Comparison of ENCODE assay signal across 8 cellular contexts in genomic region chr9:125262217-125262991, GRCh38. TPM values are rescaled to one million over a fixed set of nuclear protein-coding genes. Genes with fewer than 3 reads are reported as not detected.
DNase-seq lines count a peak whose midpoint lies in the region; ATAC-seq and TF ChIP-seq lines count a peak whose summit lies in the region.

No MANE protein-coding gene starts in this region.

- H3K4me2 ChIP-seq in KMS-11: peak overlapping the region; percentile 61

- H3K9me3 ChIP-seq in Caco-2: no peaks in the 10 kb centered on the region
- H3K9me3 ChIP-seq in ascending aorta: no peaks in the 10 kb centered on the region
- H3K9me3 ChIP-seq in testis: no peaks in the 10 kb centered on the region

- no peaks in the 10 kb centered on the region for H3K27me3 ChIP-seq in Caco-2 (replicated peaks; ENCODE audit: control insufficient read depth, insufficient read depth, low read length)
- no peaks in the 10 kb centered on the region for H3K27me3 ChIP-seq in KMS-11 (ENCODE audit: insufficient read depth, low read depth)
- H3K27me3 ChIP-seq in ascending aorta: no peaks in the 10 kb centered on the region
- H3K27me3 ChIP-seq in testis: no peaks in the 10 kb centered on the region

- peak overlapping the region; percentile 97 for H3K27ac Mint-ChIP-seq in Caco-2 (ENCODE audit: unreplicated experiment)

- no peaks in the 10 kb centered on the region for H3K9me3 Mint-ChIP-seq in Caco-2 (ENCODE audit: unreplicated experiment)

- CTCF ChIA-PET in Caco-2 (lab: Charles Lee): no interaction called here

- H3K36me3 Mint-ChIP-seq in Caco-2 (ENCODE audit: insufficient read depth, unreplicated experiment): peaks cover 45% of the 10 kb centered on the region

- intact Hi-C loops in Caco-2 (cut with micrococcal nuclease; ENCODE audit: unreplicated experiment) (no loop called here), ascending aorta (cut with DNase I) (loop anchor here (5.0 kb wide), 3 partner anchors 60 to 400 kb away; partner anchors contain the start of genes ARPC5L, GOLGA1, RABEPK and RPL35), testis (cut with DNase I; ENCODE audit: low total_unique reads) (no loop called here)

- no peaks in the 10 kb centered on the region for H3K27me3 Mint-ChIP-seq in Caco-2 (ENCODE audit: insufficient read depth, unreplicated experiment)

- peak overlapping the region; percentile 81 for H3K9ac ChIP-seq in KMS-11

- peak overlapping the region; percentile 79 for H3K4me3 Mint-ChIP-seq in Caco-2 (ENCODE audit: unreplicated experiment)

- H4K20me1 ChIP-seq in KMS-11 (ENCODE audit: insufficient read depth): no peaks in the 10 kb centered on the region

- 13 to 15% methylated on average over 17 of the region's 17 CpGs for WGBS in testis, 2 donors

- TF ChIP-seq CTCF in Caco-2 (IDR thresholded peaks at IDR 0.05; ENCODE audit: insufficient read depth in 1 of 2, low read depth in 1 of 2, low read length in 1 of 2, severe bottlenecking in 1 of 2, unreplicated experiment in 1 of 2) (no peak), KMS-11 (conservative IDR thresholded peaks at IDR 0.05; ENCODE audit: low read depth, low read length) (no peak; the same call in 1 of the 2 replicates), ascending aorta (IDR thresholded peaks at IDR 0.05) (no peak), testis (IDR thresholded peaks at IDR 0.05) (no peak)

- DNase-seq in Caco-2 (no peak), ascending aorta (ENCODE audit: low spot score in 2 of 2) (no peak), left kidney (ENCODE audit: low read depth, low spot score) (peak; percentile 72), testis (peak; percentile 63)
- no peak for DNase-seq in stimulated activated CD4-positive, alpha-beta T cell treated with anti-CD3 and anti-CD28 coated beads, Interleukin-4, amount 100 ng/mL, for 4 hours

- ATAC-seq in GM19455 (IDR thresholded peaks at IDR 0.05; ENCODE audit: unreplicated experiment) (peak; percentile 5), GM18498 (IDR thresholded peaks at IDR 0.05; ENCODE audit: unreplicated experiment) (no peak)

- H3K79me2 ChIP-seq in KMS-11 (ENCODE audit: insufficient read depth, low read depth): peaks cover 54% of the 10 kb centered on the region

- H3K36me3 ChIP-seq in Caco-2 (ENCODE audit: control insufficient read depth, insufficient read depth, low read length): no peaks in the 10 kb centered on the region
- no peaks in the 10 kb centered on the region for H3K36me3 ChIP-seq in KMS-11 (ENCODE audit: insufficient read depth)
- peaks cover 0 to 14% of the 10 kb centered on the region in 2 donors for H3K36me3 ChIP-seq in ascending aorta
- no peaks in the 10 kb centered on the region for H3K36me3 ChIP-seq in testis (ENCODE audit: low read depth, missing control alignments)

- peak overlapping the region; percentile 96 for H3K4me3 ChIP-seq in Caco-2 (ENCODE audit: low read depth, low read length)
- no peak overlapping the region for H3K4me3 ChIP-seq in KMS-11 (IDR thresholded peaks at IDR 0.05; ENCODE audit: insufficient read depth, low read depth, low read length)
- peak overlapping the region; percentile 94 to 99 for H3K4me3 ChIP-seq in ascending aorta
- peak overlapping the region; percentile 98 to 99 for H3K4me3 ChIP-seq in testis

- H3K27ac ChIP-seq in KMS-11 (peak overlapping the region; percentile 29; the same call in 1 of the 2 replicates), ascending aorta (peak overlapping the region; percentile 75 to 78), testis (peak overlapping the region; percentile 85 to 89)

- H3K4me1 ChIP-seq in Caco-2 (0 out of 2 replicates have a peak, but pooled peaks cover 6% of the 10 kb centered on the region), KMS-11 (ENCODE audit: low read depth, poor library complexity, severe bottlenecking) (peaks cover 11% of the 10 kb centered on the region), ascending aorta (peaks cover 0 to 17% of the 10 kb centered on the region in 2 donors), testis (peaks cover 3% of the 10 kb centered on the region)

- POLR2A ChIA-PET in Caco-2 (lab: Charles Lee): interaction anchor here (0.7 to 3.2 kb wide), 3 partner anchors 10 to 39 kb away, joined by 3 to 22 read pairs (median 6); partner anchors contain the start of gene HSPA5

- peak overlapping the region; percentile 92 for H2AFZ ChIP-seq in KMS-11 (ENCODE audit: low read depth)

- no peak for TF ChIP-seq POLR2A in testis (IDR thresholded peaks at IDR 0.05)

- H3K4me1 Mint-ChIP-seq in Caco-2 (ENCODE audit: low read depth, unreplicated experiment): peaks cover 17% of the 10 kb centered on the region

- BruUV-seq in Caco-2 (replicated peaks; lab: Mats Ljungman, UMichigan): TSS peak; percentile 50

RNA-seq across cellular contexts. Expression of gene GAPVD1, which starts 0.8 kb away (rescaled TPM):
- total RNA-seq in Caco-2 (2022) (66.2 TPM in 2 replicates), ascending aorta (18.9 TPM), testis (10 to 100 TPM; 76.9 to 82.3 TPM)
- 80.0 TPM for polyA plus RNA-seq in testis (ENCODE audit: insufficient read depth, low read depth, low replicate concordance)

RNA-seq across cellular contexts. Expression of gene HSPA5, which starts 21.3 kb away (rescaled TPM):
- 287 and 288 TPM in 2 replicates for total RNA-seq in Caco-2 (2022)
- 133 TPM for total RNA-seq in ascending aorta
- total RNA-seq in testis: 100 to 1,000 TPM; 183 to 190 TPM
- polyA plus RNA-seq in testis (ENCODE audit: insufficient read depth, low read depth, low replicate concordance): 331 TPM

Comparison
In these comparisons a context has a peak if more than half of its experiments do, and no peak if none do; other contexts are left out.
1. DNase-seq: peak in left kidney (single experiment) and testis (single experiment); none in Caco-2 (0 of 2), ascending aorta (0 of 2) and stimulated activated CD4-positive, alpha-beta T cell treated with anti-CD3 and anti-CD28 coated beads, Interleukin-4, amount 100 ng/mL, for 4 hours (0 of 2).
2. H3K27ac ChIP-seq: peak in every context shown above with its lines; median percentile 87 in testis; 76 in ascending aorta; 29 in KMS-11.